In the genomic region with DNA sequence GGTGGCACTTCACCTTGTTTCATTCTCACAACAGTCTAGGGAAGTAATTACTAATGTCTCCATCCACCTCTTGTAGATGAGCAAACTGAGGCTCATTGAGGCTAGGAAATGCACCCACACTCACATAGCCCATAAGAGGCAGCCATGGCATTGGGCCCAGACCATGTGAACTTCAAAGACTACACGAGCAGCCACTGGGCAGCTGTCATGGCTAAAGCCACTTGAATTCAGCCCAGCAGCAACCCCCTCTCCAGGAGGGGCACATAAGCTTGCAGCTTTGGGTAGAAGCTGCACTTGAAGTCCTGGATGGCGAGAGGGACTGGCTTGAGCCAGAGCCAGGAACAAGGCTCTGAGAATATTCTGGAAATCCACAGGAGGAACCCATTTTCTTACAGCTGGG, we compare ENCODE assay signal across 17 cellular contexts. TPM values are rescaled to one million over a fixed set of nuclear protein-coding genes. Genes with fewer than 3 reads are reported as not detected.
DNase-seq lines count a peak whose midpoint lies in the region; ATAC-seq and TF ChIP-seq lines count a peak whose summit lies in the region.
"Had no signal": no experiment of that assay in that cellular context is flagged by ENCODE, and none has a peak within 500 bp of the region (broad histone marks: within the 10 kb centered on the region; RNA-seq: fewer than 3 reads in every experiment).

No MANE protein-coding gene starts in this region.

- H3K27me3 ChIP-seq in HL-60 (ENCODE audit: insufficient read depth, poor library complexity, severe bottlenecking): no peaks in the 10 kb centered on the region
- H3K27me3 ChIP-seq: BLaER1 treated with 17β-estradiol and CSF1 and Interleukin-3, amounts not matched to agents 10 nM and 100 nM had no signal

- peaks cover 67 to 77% of the 10 kb centered on the region in 2 donors for H3K4me1 Mint-ChIP-seq in immature natural killer cell
- peaks cover 28% of the 10 kb centered on the region for H3K4me1 Mint-ChIP-seq in Calu3 (ENCODE audit: low read depth, unreplicated experiment)

- DNase-seq in NCI-H2029 (lab: John Stamatoyannopoulos, UW) (peak; percentile 24), NCI-H2029 treated with DMSO at 0.1 percent for 48 hours (lab: John Stamatoyannopoulos, UW) (no peak), HL-60 (ENCODE audit: low read depth in 1 of 2, low spot score in 1 of 2) (no peak), NCI-H524 treated with DMSO at 0.1 percent for 48 hours (lab: John Stamatoyannopoulos, UW) (peak; percentile 62), immature natural killer cell (no peak), Calu3 (no peak), posterior cingulate gyrus (no peak)
- DNase-seq: 8988T; CD4-positive, CD25-positive, alpha-beta regulatory T cell; DMS153; DND-41; GDM1 had no signal

- H3K9me3 Mint-ChIP-seq in immature natural killer cell (no peaks in the 10 kb centered on the region), Calu3 (ENCODE audit: low read depth, unreplicated experiment) (no peaks in the 10 kb centered on the region)
- H3K9me3 Mint-ChIP-seq: CD4-positive, CD25-positive, alpha-beta regulatory T cell had no signal

- H3K4me3 Mint-ChIP-seq in immature natural killer cell (no peak overlapping the region), Calu3 (ENCODE audit: low read depth, unreplicated experiment) (no peak overlapping the region)
- H3K4me3 Mint-ChIP-seq: CD4-positive, CD25-positive, alpha-beta regulatory T cell had no signal

- H3K36me3 Mint-ChIP-seq in immature natural killer cell (peaks cover 32 to 47% (median 39%) of the 10 kb centered on the region in 3 donors), Calu3 (ENCODE audit: insufficient read depth, unreplicated experiment) (no peaks in the 10 kb centered on the region)

- H3K27me3 Mint-ChIP-seq in immature natural killer cell (ENCODE audit: low read depth in 3 of 3) (peaks cover 4 to 15% (median 7%) of the 10 kb centered on the region in 3 donors), Calu3 (ENCODE audit: unreplicated experiment) (no peaks in the 10 kb centered on the region)
- H3K27me3 Mint-ChIP-seq: CD4-positive, CD25-positive, alpha-beta regulatory T cell had no signal

- no peak for ATAC-seq in GM19397 (IDR thresholded peaks at IDR 0.05; ENCODE audit: unreplicated experiment)
- ATAC-seq: HepG2 had no signal

- H3K4me3 ChIP-seq in HL-60 (replicated peaks; ENCODE audit: insufficient read depth, low read length): no peak overlapping the region
- H3K4me3 ChIP-seq: BLaER1 treated with 17β-estradiol and CSF1 and Interleukin-3, amounts not matched to agents 10 nM and 100 nM; HAP-1 had no signal

- intact Hi-C loops in Calu3 (cut with micrococcal nuclease; ENCODE audit: unreplicated experiment): no loop called here
- intact Hi-C loops in posterior cingulate gyrus (cut with DNase I): no loop called here

- CTCF ChIA-PET in Calu3 (lab: Charles Lee): no interaction called here

- TF ChIP-seq CTCF in HL-60 (IDR thresholded peaks at IDR 0.05; ENCODE audit: insufficient read depth, low read length): no peak
- TF ChIP-seq CTCF in Calu3 (IDR thresholded peaks at IDR 0.05; ENCODE audit: unreplicated experiment): no peak

- peak overlapping the region; percentile 28; the same call in 1 of the 2 replicates for H3K27ac ChIP-seq in HL-60 (replicated peaks)
- H3K27ac ChIP-seq: BLaER1 treated with 17β-estradiol and CSF1 and Interleukin-3, amounts not matched to agents 10 nM and 100 nM had no signal

- H3K27ac Mint-ChIP-seq in immature natural killer cell (peak overlapping the region in 4 of 6 donors; percentile 14 to 45 (median 17)), Calu3 (ENCODE audit: unreplicated experiment) (no peak overlapping the region)

- BruUV-seq in Calu3 (replicated peaks; lab: Mats Ljungman, UMichigan): no TSS peak

RNA-seq across cellular contexts. Expression of gene ALOX5AP, which starts 13.4 kb away (rescaled TPM):
- polyA plus RNA-seq in immature natural killer cell: 100 to 1,000 TPM; 449 to 804 (median 530) TPM
- total RNA-seq in Calu3 (2022): not detected in 2 replicates
- total RNA-seq: H1 had no signal
- polyA plus RNA-seq: H1 had no signal

Comparison
In these comparisons a context has a peak if more than half of its experiments do, and no peak if none do; other contexts are left out.
1. DNase-seq: peak in NCI-H2029 (single experiment) and NCI-H524 treated with DMSO at 0.1 percent for 48 hours (single experiment); none in NCI-H2029 treated with DMSO at 0.1 percent for 48 hours (single experiment), HL-60 (0 of 2), immature natural killer cell (0 of 3), Calu3 (single experiment) and posterior cingulate gyrus (0 of 10).